Comparison of ENCODE assay signal across 1 cellular context in genomic region chr1:87284456-87285240, GRCh38.
TF ChIP-seq lines count a peak whose summit lies in the region.

No MANE protein-coding gene starts in this region.

TF ChIP-seq in K562, 482 proteins besides CTCF, POLR2A, EP300 and RAD21 (continued from another document):
- TF ChIP-seq FOXM1 (IDR thresholded peaks at IDR 0.05; ENCODE audit: low read depth): 0 out of 2 replicates have a peak, but pooled peaks have one; percentile 14
- no peak for TF ChIP-seq FOXM1 (CRISPR knock-in tag; IDR thresholded peaks at IDR 0.05; ENCODE audit: low read depth)
- TF ChIP-seq STAT5A (IDR thresholded peaks at IDR 0.05; ENCODE audit: borderline replicate concordance, low read length): peak; percentile 33; the same call in 1 of the 2 replicates
- TF ChIP-seq ZKSCAN8 (CRISPR knock-in tag; IDR thresholded peaks at IDR 0.05): no peak
- no peak for TF ChIP-seq CHCHD3 (CRISPR knock-in tag; IDR thresholded peaks at IDR 0.05)
- TF ChIP-seq CBFA2T3 (IDR thresholded peaks at IDR 0.05): peak; percentile 67
- peak in 1 of 2 experiments; percentile 57; a peak in 2 of 4 replicates for TF ChIP-seq FOXA3 (CRISPR knock-in tag; conservative IDR thresholded peaks at IDR 0.05 in 1 of 2, IDR thresholded peaks at IDR 0.05 in 1 of 2)
- TF ChIP-seq CBFB (CRISPR knock-in tag; IDR thresholded peaks at IDR 0.05): no peak
- no peak for TF ChIP-seq NFIX (CRISPR knock-in tag; IDR thresholded peaks at IDR 0.05; ENCODE audit: low read depth)
- no peak for TF ChIP-seq ZBTB9 (CRISPR knock-in tag; IDR thresholded peaks at IDR 0.05)
- TF ChIP-seq ZNF24 (IDR thresholded peaks at IDR 0.05): no peak
- TF ChIP-seq TCF3 (CRISPR knock-in tag; IDR thresholded peaks at IDR 0.05): peak; percentile 44; the same call in 1 of the 2 replicates
- no peak for TF ChIP-seq CEBPG (CRISPR knock-in tag; IDR thresholded peaks at IDR 0.05)
- no peak for TF ChIP-seq CEBPG (tag; conservative IDR thresholded peaks at IDR 0.05 in 1 of 2, IDR thresholded peaks at IDR 0.05 in 1 of 2)
- TF ChIP-seq KAT2B (IDR thresholded peaks at IDR 0.05; ENCODE audit: low read depth, low read length): no peak
- TF ChIP-seq ARID1B (IDR thresholded peaks at IDR 0.05): peak; percentile 52
- TF ChIP-seq MAFF (IDR thresholded peaks at IDR 0.05; ENCODE audit: low read length): no peak
- peak; percentile 45 for TF ChIP-seq NCOR1 (IDR thresholded peaks at IDR 0.05)
- TF ChIP-seq RREB1 (CRISPR knock-in tag; IDR thresholded peaks at IDR 0.05): no peak
- peak; percentile 38; the same call in 1 of the 2 replicates for TF ChIP-seq SOX6 (IDR thresholded peaks at IDR 0.05)
- peak; percentile 87 for TF ChIP-seq TEAD4 (IDR thresholded peaks at IDR 0.05; ENCODE audit: low read length)
- TF ChIP-seq TEAD4 (CRISPR knock-in tag; IDR thresholded peaks at IDR 0.05; ENCODE audit: borderline replicate concordance): no peak
- peak; percentile 22; the same call in 1 of the 2 replicates for TF ChIP-seq KLF16 (IDR thresholded peaks at IDR 0.05)
- no peak for TF ChIP-seq ZBED1 (IDR thresholded peaks at IDR 0.05)
- TF ChIP-seq CBFA2T2 (conservative IDR thresholded peaks at IDR 0.05): peak; percentile 40; the same call in 1 of the 2 replicates
- 0 out of 2 replicates have a peak, but pooled peaks have one; percentile 49 for TF ChIP-seq HMBOX1 (IDR thresholded peaks at IDR 0.05)
